8 cellular contexts compared by ENCODE assay signal in genomic region chr12:6603095-6603567, GRCh38. TPM values are rescaled to one million over a fixed set of nuclear protein-coding genes. Genes with fewer than 3 reads are reported as not detected.
DNase-seq lines count a peak whose midpoint lies in the region; ATAC-seq and TF ChIP-seq lines count a peak whose summit lies in the region.

No MANE protein-coding gene starts in this region.

- peak; percentile 29 for DNase-seq in AG08396 (ENCODE audit: low spot score)
- DNase-seq in activated T-cell treated with anti-CD3 and anti-CD28 coated beads, Interleukin-2, amount 50 U/mL, for 4 hours: peak; percentile 19
- DNase-seq in mucosa of gallbladder (ENCODE audit: low spot score): no peak
- DNase-seq in mesenteric fat pad (ENCODE audit: low spot score): no peak
- no peak for DNase-seq in SHP77 treated with DMSO at 0.1 percent for 48 hours (lab: John Stamatoyannopoulos, UW)

- peak overlapping the region; percentile 93 for H3K4me3 Mint-ChIP-seq in activated T-cell treated with anti-CD3 and anti-CD28 coated beads, Interleukin-2, amount 50 U/mL, for 4 hours

- no peak for TF ChIP-seq EP300 in gastroesophageal sphincter (IDR thresholded peaks at IDR 0.05)

- peaks cover 58% of the 10 kb centered on the region for H3K36me3 Mint-ChIP-seq in activated T-cell treated with anti-CD3 and anti-CD28 coated beads, Interleukin-2, amount 50 U/mL, for 4 hours (ENCODE audit: insufficient read depth)

- H2AFZ ChIP-seq in KMS-11 (ENCODE audit: low read depth): no peak overlapping the region

- H3K27ac ChIP-seq in KMS-11: no peak overlapping the region
- H3K27ac ChIP-seq in gastroesophageal sphincter: peak overlapping the region; percentile 0 to 99 (median 86)
- H3K27ac ChIP-seq in skin epidermis: peak overlapping the region in 18 of 21 experiments; percentile 9 to 99 (median 58)

- H3K4me1 ChIP-seq in KMS-11 (ENCODE audit: low read depth, poor library complexity, severe bottlenecking): peaks cover 31% of the 10 kb centered on the region
- peaks cover 8 to 72% (median 30%) of the 10 kb centered on the region in 3 donors for H3K4me1 ChIP-seq in gastroesophageal sphincter

- ATAC-seq in activated T-cell treated with anti-CD3 and anti-CD28 coated beads, Interleukin-2, amount 50 U/mL, for 4 hours: no peak
- ATAC-seq in gastroesophageal sphincter: peak; percentile 9

- WGBS in gastroesophageal sphincter (ENCODE audit: low coverage in 1 of 2), 2 donors: 0% methylated on average over 1 of the region's 6 CpGs; no CpG with 5 or more reads in 1 of the 2 donors

- peaks cover 47% of the 10 kb centered on the region for H3K4me1 Mint-ChIP-seq in activated T-cell treated with anti-CD3 and anti-CD28 coated beads, Interleukin-2, amount 50 U/mL, for 4 hours (ENCODE audit: low read depth)

- no peaks in the 10 kb centered on the region for H3K27me3 ChIP-seq in KMS-11 (ENCODE audit: insufficient read depth, low read depth)
- no peaks in the 10 kb centered on the region for H3K27me3 ChIP-seq in gastroesophageal sphincter

- peaks cover 51% of the 10 kb centered on the region for H3K79me2 ChIP-seq in KMS-11 (ENCODE audit: insufficient read depth, low read depth)

- peak overlapping the region; percentile 47 for H3K4me2 ChIP-seq in KMS-11

- no peaks in the 10 kb centered on the region for H3K27me3 Mint-ChIP-seq in activated T-cell treated with anti-CD3 and anti-CD28 coated beads, Interleukin-2, amount 50 U/mL, for 4 hours (ENCODE audit: low read depth)

- TF ChIP-seq CTCF in KMS-11 (conservative IDR thresholded peaks at IDR 0.05; ENCODE audit: low read depth, low read length) (no peak), gastroesophageal sphincter (IDR thresholded peaks at IDR 0.05) (no peak)

- no peaks in the 10 kb centered on the region for H3K9me3 Mint-ChIP-seq in activated T-cell treated with anti-CD3 and anti-CD28 coated beads, Interleukin-2, amount 50 U/mL, for 4 hours

- peaks cover 13% of the 10 kb centered on the region for H4K20me1 ChIP-seq in KMS-11 (ENCODE audit: insufficient read depth)

- H3K4me3 ChIP-seq in KMS-11 (IDR thresholded peaks at IDR 0.05; ENCODE audit: insufficient read depth, low read depth, low read length) (no peak overlapping the region), gastroesophageal sphincter (peak overlapping the region in 1 of 2 donors; percentile 85), skin epidermis (peak overlapping the region in 3 of 7 experiments; percentile 7 to 86 (median 11))

- no peak for TF ChIP-seq POLR2A in gastroesophageal sphincter (IDR thresholded peaks at IDR 0.05)

- no peak overlapping the region for H3K9ac ChIP-seq in KMS-11

- H3K36me3 ChIP-seq in KMS-11 (ENCODE audit: insufficient read depth): peaks cover 5% of the 10 kb centered on the region; the same call in 1 of the 2 replicates
- peaks cover 0 to 45% of the 10 kb centered on the region in 2 donors for H3K36me3 ChIP-seq in gastroesophageal sphincter

- H3K9me3 ChIP-seq in gastroesophageal sphincter: no peaks in the 10 kb centered on the region

RNA-seq across cellular contexts. Expression of gene CHD4, which starts 4.0 kb away (rescaled TPM):
- 100 to 1,000 TPM; 311 to 336 (median 332) TPM for total RNA-seq in activated T-cell treated with anti-CD3 and anti-CD28 coated beads, Interleukin-2, amount 50 U/mL, for 4 hours
- total RNA-seq in gastroesophageal sphincter: 100 to 1,000 TPM; 133 to 266 (median 219) TPM
- total RNA-seq in mucosa of gallbladder: 220 TPM
- total RNA-seq in mesenteric fat pad: 218 TPM

RNA-seq across cellular contexts. Expression of gene LPAR5, which starts 32.6 kb away (rescaled TPM):
- total RNA-seq in activated T-cell treated with anti-CD3 and anti-CD28 coated beads, Interleukin-2, amount 50 U/mL, for 4 hours: 1 to 10 TPM; 3.8 to 5.5 (median 5.1) TPM
- total RNA-seq in gastroesophageal sphincter: 1 to 10 TPM in 2 of 4 donors, under 1 TPM in 2; 0.47 to 2.0 (median 1.2) TPM
- total RNA-seq in mucosa of gallbladder: 15.0 TPM
- total RNA-seq in mesenteric fat pad: 2.5 TPM

RNA-seq across cellular contexts. Expression of gene NOP2, which starts 35.0 kb away (rescaled TPM):
- 100 to 1,000 TPM; 267 to 300 (median 270) TPM for total RNA-seq in activated T-cell treated with anti-CD3 and anti-CD28 coated beads, Interleukin-2, amount 50 U/mL, for 4 hours
- total RNA-seq in gastroesophageal sphincter (10 to 100 TPM; 22.5 to 49.8 (median 26.8) TPM), mucosa of gallbladder (19.2 TPM), mesenteric fat pad (56.0 TPM)

RNA-seq across cellular contexts. Expression of gene ACRBP, which starts 44.1 kb away (rescaled TPM):
- total RNA-seq in activated T-cell treated with anti-CD3 and anti-CD28 coated beads, Interleukin-2, amount 50 U/mL, for 4 hours: 1 to 10 TPM in 1 of 3 donors, under 1 TPM in 2; 0.65 to 1.3 (median 0.71) TPM
- total RNA-seq in gastroesophageal sphincter (1 to 10 TPM in 2 of 4 donors, under 1 TPM in 1, not detected in 1; 0.81 to 3.2 (median 2.4) TPM), mucosa of gallbladder (9.8 TPM), mesenteric fat pad (2.5 TPM)

RNA-seq across cellular contexts. Expression of gene IFFO1, which starts 47.3 kb away (rescaled TPM):
- total RNA-seq in activated T-cell treated with anti-CD3 and anti-CD28 coated beads, Interleukin-2, amount 50 U/mL, for 4 hours: 10 to 100 TPM in 1 of 3 donors, 1 to 10 TPM in 2; 8.5 to 10.2 (median 9.8) TPM
- 10 to 100 TPM; 16.9 to 27.4 (median 22.1) TPM for total RNA-seq in gastroesophageal sphincter
- total RNA-seq in mucosa of gallbladder: 14.2 TPM
- total RNA-seq in mesenteric fat pad: 22.5 TPM

Comparison
In these comparisons a context has a peak if more than half of its experiments do, and no peak if none do; other contexts are left out.
1. DNase-seq: peak in AG08396 (single experiment) and activated T-cell treated with anti-CD3 and anti-CD28 coated beads, Interleukin-2, amount 50 U/mL, for 4 hours (single experiment); none in mucosa of gallbladder (single experiment), mesenteric fat pad (single experiment) and SHP77 treated with DMSO at 0.1 percent for 48 hours (single experiment).